Comparison of ENCODE assay signal across 10 cellular contexts in the genomic region with DNA sequence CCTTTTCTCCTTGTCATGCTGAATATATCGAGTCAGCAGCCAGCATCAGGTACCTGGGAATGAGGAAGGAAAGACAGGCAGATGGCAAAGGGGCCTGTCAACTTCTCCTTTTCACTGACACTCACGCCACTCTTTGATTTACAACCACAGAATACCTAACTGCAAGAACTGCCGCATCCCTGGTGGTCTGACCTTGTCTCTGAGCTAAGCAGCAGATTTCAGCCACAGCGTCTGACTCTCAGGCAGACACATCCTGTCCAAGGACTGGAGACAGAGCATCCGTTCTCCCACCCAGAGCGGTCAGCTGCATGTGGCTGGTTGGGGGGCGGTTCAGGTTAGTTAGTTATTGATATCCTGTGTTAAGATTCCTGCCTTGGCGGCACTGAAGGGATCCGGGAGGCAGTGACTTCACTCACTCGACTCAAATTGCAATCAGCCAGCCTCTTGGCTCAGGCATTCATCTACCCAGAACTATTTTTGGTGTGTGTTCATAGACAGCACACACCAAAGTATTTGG. TPM values are rescaled to one million over a fixed set of nuclear protein-coding genes. Genes with fewer than 3 reads are reported as not detected.
DNase-seq lines count a peak whose midpoint lies in the region; ATAC-seq and TF ChIP-seq lines count a peak whose summit lies in the region.
"Had no signal": no experiment of that assay in that cellular context is flagged by ENCODE, and none has a peak within 500 bp of the region (broad histone marks: within the 10 kb centered on the region; RNA-seq: fewer than 3 reads in every experiment).

No MANE protein-coding gene starts in this region.

- H3K4me2 ChIP-seq in smooth muscle cell: peak overlapping the region; percentile 49
- H3K4me2 ChIP-seq: A549 had no signal

- POLR2A ChIA-PET in activated B cell treated with CpG ODN at 0.5 μM for 24 hours (lab: Charles Lee): interaction anchor here (1.5 to 1.8 kb wide), 3 partner anchors 9 to 14 kb away, joined by 6 to 28 read pairs (median 7); a partner anchor contains a TSS

- ATAC-seq in activated CD8-positive, alpha-beta memory T cell treated with anti-CD3 and anti-CD28 coated beads, Interleukin-2, amount 10 ng/mL, durations not matched to agents 7 days and 5 days: peak; percentile 30
- ATAC-seq in HG03354 (IDR thresholded peaks at IDR 0.05; ENCODE audit: poor library complexity, severe bottlenecking, unreplicated experiment) (peak; percentile 97), activated B cell treated with CpG ODN at 0.5 μM for 24 hours (ENCODE audit: low read depth) (peak; percentile 76)
- ATAC-seq: A549 had no signal

- no peak overlapping the region for H3K9ac ChIP-seq in smooth muscle cell (ENCODE audit: low read depth)

- no peaks in the 10 kb centered on the region for H3K36me3 ChIP-seq in smooth muscle cell (ENCODE audit: low read depth)

- intact Hi-C loops in activated B cell treated with CpG ODN at 0.5 μM for 24 hours (cut with micrococcal nuclease): loop anchor here (1.0 kb wide), 2 partner anchors 10 to 11 kb away; a partner anchor contains a TSS
- intact Hi-C loops in Calu3 (cut with micrococcal nuclease; ENCODE audit: unreplicated experiment): no loop called here

- H2AFZ ChIP-seq in smooth muscle cell (ENCODE audit: low read depth): no peak overlapping the region

- H3K27ac ChIP-seq in smooth muscle cell (ENCODE audit: low read depth): peak overlapping the region; percentile 12
- H3K27ac ChIP-seq: A549 had no signal

- no peaks in the 10 kb centered on the region for H3K79me2 ChIP-seq in smooth muscle cell (ENCODE audit: low read depth)

- peaks cover 6% of the 10 kb centered on the region for H3K27me3 Mint-ChIP-seq in activated CD8-positive, alpha-beta memory T cell treated with anti-CD3 and anti-CD28 coated beads, Interleukin-2, amount 10 ng/mL, durations not matched to agents 7 days and 5 days
- H3K27me3 Mint-ChIP-seq in activated B cell treated with CpG ODN at 0.5 μM for 24 hours: no peaks in the 10 kb centered on the region
- H3K27me3 Mint-ChIP-seq in Calu3 (ENCODE audit: unreplicated experiment): peaks cover 25% of the 10 kb centered on the region
- H3K27me3 Mint-ChIP-seq in immature natural killer cell (ENCODE audit: low read depth in 3 of 3): peaks cover 0 to 6% (median 3%) of the 10 kb centered on the region in 3 donors

- no peaks in the 10 kb centered on the region for H3K4me1 ChIP-seq in smooth muscle cell (ENCODE audit: low read depth)

- BruUV-seq in Calu3 (replicated peaks; lab: Mats Ljungman, UMichigan): no TSS peak

- no peaks in the 10 kb centered on the region for H3K9me3 ChIP-seq in smooth muscle cell (replicated peaks; ENCODE audit: low read depth)
- H3K9me3 ChIP-seq: A549 had no signal

- no peaks in the 10 kb centered on the region for H4K20me1 ChIP-seq in smooth muscle cell (ENCODE audit: low read depth)

- no peak for TF ChIP-seq CTCF in activated B cell treated with CpG ODN at 0.5 μM for 24 hours (IDR thresholded peaks at IDR 0.05)
- TF ChIP-seq CTCF in smooth muscle cell (IDR thresholded peaks at IDR 0.05; ENCODE audit: borderline replicate concordance, insufficient read depth, poor library complexity, severe bottlenecking): no peak
- no peak for TF ChIP-seq CTCF in Calu3 (IDR thresholded peaks at IDR 0.05; ENCODE audit: unreplicated experiment)

- H3K27ac Mint-ChIP-seq in activated CD8-positive, alpha-beta memory T cell treated with anti-CD3 and anti-CD28 coated beads, Interleukin-2, amount 10 ng/mL, durations not matched to agents 7 days and 5 days: peak overlapping the region; percentile 58
- H3K27ac Mint-ChIP-seq in activated B cell treated with CpG ODN at 0.5 μM for 24 hours: peak overlapping the region; percentile 57
- no peak overlapping the region for H3K27ac Mint-ChIP-seq in Calu3 (ENCODE audit: unreplicated experiment)
- H3K27ac Mint-ChIP-seq in immature natural killer cell: peak overlapping the region in 1 of 6 donors; percentile 63

- no peaks in the 10 kb centered on the region for H3K9me3 Mint-ChIP-seq in activated CD8-positive, alpha-beta memory T cell treated with anti-CD3 and anti-CD28 coated beads, Interleukin-2, amount 10 ng/mL, durations not matched to agents 7 days and 5 days (ENCODE audit: low read depth)
- H3K9me3 Mint-ChIP-seq in activated B cell treated with CpG ODN at 0.5 μM for 24 hours: no peaks in the 10 kb centered on the region
- no peaks in the 10 kb centered on the region for H3K9me3 Mint-ChIP-seq in Calu3 (ENCODE audit: low read depth, unreplicated experiment)
- no peaks in the 10 kb centered on the region for H3K9me3 Mint-ChIP-seq in immature natural killer cell

- no peak overlapping the region for H3K4me3 ChIP-seq in smooth muscle cell
- H3K4me3 ChIP-seq: A549 had no signal

- H3K27me3 ChIP-seq in smooth muscle cell (ENCODE audit: low read depth): no peaks in the 10 kb centered on the region

- 49% methylated on average over 10 of the region's 10 CpGs for WGBS in smooth muscle cell (ENCODE audit: low lambda C conversion rate)

- no peaks in the 10 kb centered on the region for H3K36me3 Mint-ChIP-seq in activated CD8-positive, alpha-beta memory T cell treated with anti-CD3 and anti-CD28 coated beads, Interleukin-2, amount 10 ng/mL, durations not matched to agents 7 days and 5 days
- H3K36me3 Mint-ChIP-seq in activated B cell treated with CpG ODN at 0.5 μM for 24 hours (ENCODE audit: low read depth): no peaks in the 10 kb centered on the region
- H3K36me3 Mint-ChIP-seq in Calu3 (ENCODE audit: insufficient read depth, unreplicated experiment): no peaks in the 10 kb centered on the region
- no peaks in the 10 kb centered on the region for H3K36me3 Mint-ChIP-seq in immature natural killer cell

- no peaks in the 10 kb centered on the region for H3F3A ChIP-seq in smooth muscle cell (ENCODE audit: low read depth)

- H3K4me1 Mint-ChIP-seq in activated CD8-positive, alpha-beta memory T cell treated with anti-CD3 and anti-CD28 coated beads, Interleukin-2, amount 10 ng/mL, durations not matched to agents 7 days and 5 days: peaks cover 8% of the 10 kb centered on the region
- H3K4me1 Mint-ChIP-seq in activated B cell treated with CpG ODN at 0.5 μM for 24 hours (peaks cover 17% of the 10 kb centered on the region), Calu3 (ENCODE audit: low read depth, unreplicated experiment) (no peaks in the 10 kb centered on the region), immature natural killer cell (peaks cover 6 to 9% of the 10 kb centered on the region in 2 donors)

- CTCF ChIA-PET in activated CD8-positive, alpha-beta memory T cell treated with anti-CD3 and anti-CD28 coated beads, Interleukin-2, amount 10 ng/mL, durations not matched to agents 7 days and 5 days (lab: Charles Lee): interaction anchor here (1.0 to 2.6 kb wide), 2 partner anchors 11 to 52 kb away, joined by 3 to 12 read pairs; a partner anchor contains a TSS
- CTCF ChIA-PET in activated B cell treated with CpG ODN at 0.5 μM for 24 hours (lab: Charles Lee): interaction anchor here (0.7 to 1.6 kb wide), 2 partner anchors 11 to 161 kb away, joined by 3 to 6 read pairs; a partner anchor contains a TSS
- CTCF ChIA-PET in Calu3 (lab: Charles Lee): no interaction called here

- peak; percentile 55 for DNase-seq in activated CD8-positive, alpha-beta memory T cell treated with anti-CD3 and anti-CD28 coated beads, Interleukin-2, amount 10 ng/mL, durations not matched to agents 7 days and 5 days
- DNase-seq in activated CD8-positive, alpha-beta memory T cell treated with anti-CD3 and anti-CD28 coated beads for 24 hours: no peak
- DNase-seq in activated B cell treated with CpG ODN at 0.5 μM for 24 hours (peak; percentile 30), smooth muscle cell (lab: John Stamatoyannopoulos, UW; ENCODE audit: unreplicated experiment) (no peak), Calu3 (no peak), immature natural killer cell (no peak)
- DNase-seq in activated CD4-positive, alpha-beta T cell treated with anti-CD3 and anti-CD28 coated beads for 48 hours: no peak

- no peak overlapping the region for H3K4me3 Mint-ChIP-seq in activated CD8-positive, alpha-beta memory T cell treated with anti-CD3 and anti-CD28 coated beads, Interleukin-2, amount 10 ng/mL, durations not matched to agents 7 days and 5 days
- H3K4me3 Mint-ChIP-seq in activated B cell treated with CpG ODN at 0.5 μM for 24 hours (peak overlapping the region; percentile 42), Calu3 (ENCODE audit: low read depth, unreplicated experiment) (no peak overlapping the region), immature natural killer cell (no peak overlapping the region)

RNA-seq across cellular contexts. Expression of a gene that starts 11.2 kb away (rescaled TPM):
- total RNA-seq in activated CD8-positive, alpha-beta memory T cell treated with anti-CD3 and anti-CD28 coated beads, Interleukin-2, amount 10 ng/mL, durations not matched to agents 7 days and 5 days: 1 to 10 TPM in 1 of 2 experiments, under 1 TPM in 1; 0.54 to 1.7 TPM
- total RNA-seq in activated B cell treated with CpG ODN at 0.5 μM for 24 hours: 1.0 and 1.9 TPM in 2 replicates
- 0.31 and 2.5 TPM in 2 replicates for total RNA-seq in smooth muscle cell
- polyA plus RNA-seq in smooth muscle cell: 3.9 and 4.2 TPM in 2 replicates
- total RNA-seq in Calu3 (2022): 0.91 and 0.97 TPM in 2 replicates
- 10 to 100 TPM in 1 of 3 donors, 1 to 10 TPM in 2; 2.4 to 11.3 (median 9.8) TPM for polyA plus RNA-seq in immature natural killer cell
- total RNA-seq: SK-MEL-5 had no signal

Comparison
In these comparisons a context has a peak if more than half of its experiments do, and no peak if none do; other contexts are left out.
1. DNase-seq: peak in activated CD8-positive, alpha-beta memory T cell treated with anti-CD3 and anti-CD28 coated beads, Interleukin-2, amount 10 ng/mL, durations not matched to agents 7 days and 5 days (single experiment) and activated B cell treated with CpG ODN at 0.5 μM for 24 hours (single experiment); none in activated CD8-positive, alpha-beta memory T cell treated with anti-CD3 and anti-CD28 coated beads for 24 hours (single experiment), smooth muscle cell (single experiment), activated CD4-positive, alpha-beta T cell treated with anti-CD3 and anti-CD28 coated beads for 48 hours (single experiment), Calu3 (single experiment) and immature natural killer cell (0 of 3).
2. ATAC-seq: peak in every context shown above with its lines; median percentile 97 in HG03354; 76 in activated B cell treated with CpG ODN at 0.5 μM for 24 hours; 30 in activated CD8-positive, alpha-beta memory T cell treated with anti-CD3 and anti-CD28 coated beads, Interleukin-2, amount 10 ng/mL, durations not matched to agents 7 days and 5 days.